10 cellular contexts compared by ENCODE assay signal in genomic region chr3:172137287-172138030, GRCh38.
A peak's percentile ranks its signal among the peaks of the same experiment; 100 is the strongest.
DNase-seq lines count a peak whose midpoint lies in the region; ATAC-seq and TF ChIP-seq lines count a peak whose summit lies in the region.
"Had no signal": no experiment of that assay in that cellular context is flagged by ENCODE, and none has a peak within 500 bp of the region (broad histone marks: within the 10 kb centered on the region; RNA-seq: fewer than 3 reads in every experiment).

No MANE protein-coding gene starts in this region.

- H3K4me3 ChIP-seq in HEK293 (ENCODE audit: low read depth, low read length) (no peak overlapping the region), adrenal gland (no peak overlapping the region), skin epidermis (no peak overlapping the region)

- no peaks in the 10 kb centered on the region for H3K36me3 ChIP-seq in HEK293 (ENCODE audit: control insufficient read depth in 2 of 2, insufficient read depth in 1 of 2, low read length in 2 of 2)
- peaks cover 0 to 6% of the 10 kb centered on the region in 2 donors for H3K36me3 ChIP-seq in adrenal gland (replicated peaks in 1 of 2)

- CTCF ChIA-PET in HEK293 (lab: Yijun Ruan, JAX), result interaction anchor here (0.5 kb wide), 1 partner anchor 98 kb away, joined by 3 read pairs; the partner anchor contains the start of gene FNDC3B

- TF ChIP-seq CTCF in HEK293 (tag by site-specific recombination; IDR thresholded peaks at IDR 0.05) (no peak), adrenal gland (IDR thresholded peaks at IDR 0.05) (no peak)

- 2 to 20% (median 11%) methylated on average over 2 of the region's 2 CpGs for WGBS in adrenal gland, 4 donors

- no peaks in the 10 kb centered on the region for H3K27me3 ChIP-seq in adrenal gland

- H3K9me3 ChIP-seq in HEK293 (ENCODE audit: control insufficient read depth, insufficient read depth, low read depth, low read length) (no peaks in the 10 kb centered on the region), adrenal gland (replicated peaks in 1 of 3) (no peaks in the 10 kb centered on the region)

- H3K27ac ChIP-seq in HEK293 (ENCODE audit: extremely low read depth, low read depth, low read length) (no peak overlapping the region; the same call in 1 of the 2 replicates), adrenal gland (peak overlapping the region; percentile 62 to 87 (median 76)), skin epidermis (peak overlapping the region in 18 of 21 experiments; percentile 8 to 74 (median 44))
- H3K27ac ChIP-seq: VCaP had no signal

- H3K4me1 ChIP-seq in HEK293 (ENCODE audit: control insufficient read depth, insufficient read depth, low read length) (peaks cover 15% of the 10 kb centered on the region), adrenal gland (replicated peaks in 1 of 2) (peaks cover 61 to 91% of the 10 kb centered on the region in 2 donors)

- DNase-seq in adrenal gland, result peak in 2 of 7 donors; percentile 15 to 29
- no peak for DNase-seq in left ventricle myocardium superior
- no peak for DNase-seq in NCI-H1417 (lab: John Stamatoyannopoulos, UW)
- DNase-seq in GOT3 (lab: John Stamatoyannopoulos, UW), result no peak
- DNase-seq: stimulated activated CD4-positive, alpha-beta T cell treated with anti-CD3 and anti-CD28 coated beads, Interleukin-4, amount 100 ng/mL, for 24 hours had no signal

- ATAC-seq in left ventricle myocardium superior (peak; percentile 28), HG02571 (IDR thresholded peaks at IDR 0.05; ENCODE audit: unreplicated experiment) (no peak), HG03457 (IDR thresholded peaks at IDR 0.05; ENCODE audit: unreplicated experiment) (no peak)

- intact Hi-C loops in adrenal gland (cut with DNase I), result no loop called here
- intact Hi-C loops in left ventricle myocardium superior (cut with micrococcal nuclease), result no loop called here

- TF ChIP-seq POLR2A in adrenal gland (IDR thresholded peaks at IDR 0.05), result no peak

- POLR2A ChIA-PET in HEK293 (lab: Yijun Ruan, JAX), result interaction anchor here (0.9 to 3.0 kb wide), 3 partner anchors 12 to 98 kb away, joined by 3 to 10 read pairs (median 6); partner anchors contain the start of gene FNDC3B

TF ChIP-seq in HEK293, 187 proteins besides CTCF, POLR2A, EP300 and RAD21:
- TF ChIP-seq ZNF214 (tag by site-specific recombination; IDR thresholded peaks at IDR 0.05; ENCODE audit: borderline replicate concordance) (no peak), ZNF121 (tag by site-specific recombination; IDR thresholded peaks at IDR 0.05) (peak; percentile 75; the same call in 1 of the 2 replicates)
